In the genomic region with DNA sequence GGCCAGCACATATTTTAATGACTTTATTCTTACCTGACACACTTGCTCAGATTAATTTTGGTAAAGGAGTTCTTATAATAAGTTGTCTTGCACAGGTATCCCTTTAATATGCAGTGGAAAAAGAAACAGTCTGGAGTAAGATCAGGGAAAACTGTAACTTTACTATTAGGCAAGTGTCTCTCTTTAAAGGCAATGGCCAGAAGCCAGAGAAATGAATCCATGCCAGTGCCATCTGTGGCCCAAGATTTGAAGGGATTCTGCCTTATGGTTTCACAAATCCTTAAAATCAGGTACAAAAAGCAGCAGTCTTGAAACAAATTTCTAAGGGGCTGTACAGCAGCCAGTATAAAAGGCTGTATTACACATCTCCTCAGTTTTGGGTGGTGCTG, we compare ENCODE assay signal across 22 cellular contexts. TPM values are rescaled to one million over a fixed set of nuclear protein-coding genes. Genes with fewer than 3 reads are reported as not detected.
DNase-seq lines count a peak whose midpoint lies in the region; ATAC-seq and TF ChIP-seq lines count a peak whose summit lies in the region.
"Had no signal": no experiment of that assay in that cellular context is flagged by ENCODE, and none has a peak within 500 bp of the region (broad histone marks: within the 10 kb centered on the region; RNA-seq: fewer than 3 reads in every experiment).

No MANE protein-coding gene starts in this region.

- H3K27me3 Mint-ChIP-seq in MCF 10A (ENCODE audit: insufficient read depth, unreplicated experiment) (no peaks in the 10 kb centered on the region), T-helper 17 cell (no peaks in the 10 kb centered on the region), endothelial cell (ENCODE audit: unreplicated experiment) (no peaks in the 10 kb centered on the region)
- H3K27me3 Mint-ChIP-seq: activated CD8-positive, alpha-beta memory T cell treated with anti-CD3 and anti-CD28 coated beads, Interleukin-2, amount 10 ng/mL, durations not matched to agents 7 days and 5 days; dendritic cell treated with granulocyte-macrophage colony-stimulating factor and Interleukin-4, amounts not matched to agents 40 ng/mL and 50 ng/mL, for 4 days had no signal

- H3K4me1 Mint-ChIP-seq in MCF 10A (ENCODE audit: insufficient read depth, unreplicated experiment), result peaks cover 5% of the 10 kb centered on the region
- peaks cover 7% of the 10 kb centered on the region for H3K4me1 Mint-ChIP-seq in T-helper 17 cell
- no peaks in the 10 kb centered on the region for H3K4me1 Mint-ChIP-seq in endothelial cell (ENCODE audit: unreplicated experiment)
- H3K4me1 Mint-ChIP-seq: activated CD8-positive, alpha-beta memory T cell treated with anti-CD3 and anti-CD28 coated beads, Interleukin-2, amount 10 ng/mL, durations not matched to agents 7 days and 5 days had no signal

- H3K4me1 ChIP-seq in mammary epithelial cell (ENCODE audit: insufficient read depth, low read length) (no peaks in the 10 kb centered on the region), thyroid gland (peaks cover 15 to 18% of the 10 kb centered on the region in 2 donors)
- H3K4me1 ChIP-seq: SJCRH30, uterus had no signal

- H3K79me2 ChIP-seq in mammary epithelial cell (ENCODE audit: insufficient read depth, low read length), result no peaks in the 10 kb centered on the region

- no peak for TF ChIP-seq POLR2A in thyroid gland (IDR thresholded peaks at IDR 0.05)

- H3K27ac Mint-ChIP-seq in MCF 10A (ENCODE audit: low read depth, unreplicated experiment) (peak overlapping the region; percentile 25), T-helper 17 cell (peak overlapping the region; percentile 90), endothelial cell (ENCODE audit: unreplicated experiment) (no peak overlapping the region)
- H3K27ac Mint-ChIP-seq: activated CD8-positive, alpha-beta memory T cell treated with anti-CD3 and anti-CD28 coated beads, Interleukin-2, amount 10 ng/mL, durations not matched to agents 7 days and 5 days; dendritic cell treated with granulocyte-macrophage colony-stimulating factor and Interleukin-4, amounts not matched to agents 40 ng/mL and 50 ng/mL, for 4 days had no signal

- no peak overlapping the region for H2AFZ ChIP-seq in mammary epithelial cell (ENCODE audit: low read depth, low read length)

- intact Hi-C loops in MCF 10A (cut with micrococcal nuclease) (no loop called here), mammary epithelial cell (cut with micrococcal nuclease) (no loop called here), thyroid gland (cut with DNase I) (no loop called here)

- POLR2A ChIA-PET in MCF 10A (lab: Yijun Ruan, JAX), result no interaction called here

- no peak for DNase-seq in MCF 10A (ENCODE audit: unreplicated experiment)
- no peak for DNase-seq in mammary epithelial cell
- DNase-seq in T-helper 17 cell, result no peak
- DNase-seq in fibroblast of peridontal ligament (ENCODE audit: extremely low read depth), result peak; percentile 45
- peak in 1 of 2 donors; percentile 13 for DNase-seq in thyroid gland
- DNase-seq in endothelial cell (ENCODE audit: low spot score), result no peak
- no peak for DNase-seq in activated CD4-positive, alpha-beta T cell treated with anti-CD3 and anti-CD28 coated beads, Interleukin-2, amount 50 U/mL, for 48 hours
- no peak for DNase-seq in activated T-cell treated with anti-CD3 and anti-CD28 coated beads, Interleukin-2, amount 50 U/mL, for 48 hours
- DNase-seq: activated CD4-positive, CD25-positive, alpha-beta regulatory T cell treated with anti-CD3 and anti-CD28 coated beads, Interleukin-2, amount 50 U/mL, for 72 hours; activated CD8-positive, alpha-beta memory T cell treated with anti-CD3 and anti-CD28 coated beads, Interleukin-2, amount 10 ng/mL, durations not matched to agents 7 days and 5 days; activated gamma-delta T cell treated with Interleukin-2 at 50 U/mL for 16 hours; COR-L47; heart right ventricle; mesendoderm; NCI-H146; OCI-M1; SJCRH30; stomach; uterus had no signal

- dilution Hi-C loops in mammary epithelial cell (cut with HindIII; ENCODE audit: low sequenced_read_pairs), result no loop called here

- H3K36me3 ChIP-seq in mammary epithelial cell (ENCODE audit: insufficient read depth, low read length) (peaks cover 8% of the 10 kb centered on the region), thyroid gland (peaks cover 0 to 4% of the 10 kb centered on the region in 2 donors)
- H3K36me3 ChIP-seq: uterus had no signal

- no peak overlapping the region for H3K4me2 ChIP-seq in mammary epithelial cell (ENCODE audit: insufficient read depth, low read depth, low read length)

- H3K9me3 ChIP-seq in mammary epithelial cell (replicated peaks; ENCODE audit: insufficient read depth, low read length), result no peaks in the 10 kb centered on the region
- no peaks in the 10 kb centered on the region for H3K9me3 ChIP-seq in T-helper 17 cell (ENCODE audit: control insufficient read depth, low read length, poor library complexity, severe bottlenecking)
- H3K9me3 ChIP-seq in thyroid gland, result no peaks in the 10 kb centered on the region
- H3K9me3 ChIP-seq: esophagus muscularis mucosa, heart right ventricle, neutrophil, SJCRH30, stomach, uterus had no signal

- TF ChIP-seq CTCF in MCF 10A (IDR thresholded peaks at IDR 0.05; ENCODE audit: unreplicated experiment) (no peak), mammary epithelial cell (conservative IDR thresholded peaks at IDR 0.05 in 1 of 2, IDR thresholded peaks at IDR 0.05 in 1 of 2; ENCODE audit: extremely low read depth in 1 of 2, insufficient read depth in 1 of 2, low read depth in 1 of 2, low read length in 2 of 2) (no peak), thyroid gland (IDR thresholded peaks at IDR 0.05) (no peak), endothelial cell (IDR thresholded peaks at IDR 0.05; ENCODE audit: unreplicated experiment) (no peak)

- CTCF ChIA-PET in MCF 10A (lab: Yijun Ruan, JAX) (interaction anchor here (0.7 kb wide), 1 partner anchor 229 kb away, joined by 3 read pairs; no protein-coding TSS in a partner anchor), mammary epithelial cell (lab: Charles Lee; ENCODE audit: low non-redundant PET) (no interaction called here)

- H3K9me3 Mint-ChIP-seq in MCF 10A (ENCODE audit: unreplicated experiment), result no peaks in the 10 kb centered on the region
- H3K9me3 Mint-ChIP-seq in endothelial cell (ENCODE audit: unreplicated experiment), result no peaks in the 10 kb centered on the region
- H3K9me3 Mint-ChIP-seq: dendritic cell treated with granulocyte-macrophage colony-stimulating factor and Interleukin-4, amounts not matched to agents 40 ng/mL and 50 ng/mL, for 4 days had no signal

- H3K4me3 Mint-ChIP-seq in MCF 10A (ENCODE audit: unreplicated experiment) (no peak overlapping the region), T-helper 17 cell (no peak overlapping the region), endothelial cell (ENCODE audit: unreplicated experiment) (no peak overlapping the region)
- H3K4me3 Mint-ChIP-seq: activated CD8-positive, alpha-beta memory T cell treated with anti-CD3 and anti-CD28 coated beads, Interleukin-2, amount 10 ng/mL, durations not matched to agents 7 days and 5 days; dendritic cell treated with granulocyte-macrophage colony-stimulating factor and Interleukin-4, amounts not matched to agents 40 ng/mL and 50 ng/mL, for 4 days had no signal

- H3K4me3 ChIP-seq in mammary epithelial cell (replicated peaks in 1 of 3; ENCODE audit: insufficient read depth in 1 of 3, low read depth in 2 of 3, low read length in 3 of 3), result no peak overlapping the region
- no peak overlapping the region for H3K4me3 ChIP-seq in thyroid gland (replicated peaks in 1 of 3)
- H3K4me3 ChIP-seq: esophagus muscularis mucosa, heart right ventricle, SJCRH30, stomach, uterus had no signal

- no peaks in the 10 kb centered on the region for H4K20me1 ChIP-seq in mammary epithelial cell (ENCODE audit: insufficient read depth, low read length)

- ATAC-seq in T-helper 17 cell, result no peak
- ATAC-seq: activated CD8-positive, alpha-beta memory T cell treated with anti-CD3 and anti-CD28 coated beads, Interleukin-2, amount 10 ng/mL, durations not matched to agents 7 days and 5 days had no signal

- H3K27me3 ChIP-seq in mammary epithelial cell (ENCODE audit: insufficient read depth, low read length), result no peaks in the 10 kb centered on the region
- H3K27me3 ChIP-seq in thyroid gland, result no peaks in the 10 kb centered on the region
- H3K27me3 ChIP-seq: esophagus muscularis mucosa, heart right ventricle, neutrophil, SJCRH30, stomach, uterus had no signal

- in situ Hi-C loops in mammary epithelial cell (cut with MboI; ENCODE audit: low sequenced_read_pairs in 2 of 2), result no loop called here

- BruUV-seq in MCF 10A (replicated peaks; lab: Mats Ljungman, UMichigan) (no TSS peak), mammary epithelial cell (replicated peaks; lab: Mats Ljungman, UMichigan) (no TSS peak)

- H3K27ac ChIP-seq in mammary epithelial cell (ENCODE audit: insufficient read depth, low read depth, low read length), result no peak overlapping the region
- peak overlapping the region; percentile 6 to 65 (median 54) for H3K27ac ChIP-seq in thyroid gland
- H3K27ac ChIP-seq: esophagus muscularis mucosa, heart right ventricle, neutrophil, SJCRH30, uterus had no signal

- H3K9ac ChIP-seq in mammary epithelial cell (ENCODE audit: insufficient read depth, low read length), result no peak overlapping the region

- H3K36me3 Mint-ChIP-seq in MCF 10A (ENCODE audit: insufficient read depth, unreplicated experiment) (peaks cover 40% of the 10 kb centered on the region), T-helper 17 cell (ENCODE audit: low read depth) (no peaks in the 10 kb centered on the region), endothelial cell (ENCODE audit: low read depth, unreplicated experiment) (peaks cover 3% of the 10 kb centered on the region)

RNA-seq across cellular contexts. Expression of gene NFYB, which starts 22.4 kb away (rescaled TPM):
- total RNA-seq in MCF 10A (2022) (24.8 and 27.0 TPM in 2 replicates), mammary epithelial cell (10 to 100 TPM; 15.0 to 16.3 TPM), T-helper 17 cell (10 to 100 TPM; 11.7 to 13.7 TPM), thyroid gland (10 to 100 TPM; 24.7 to 53.1 (median 37.1) TPM), endothelial cell (ENCODE audit: unreplicated experiment) (19.7 TPM)
- polyA plus RNA-seq in mammary epithelial cell, result 9.1 TPM
- polyA minus RNA-seq in mammary epithelial cell, result not detected

RNA-seq across cellular contexts. Expression of gene HCFC2, which starts 51.2 kb away (rescaled TPM):
- total RNA-seq in MCF 10A (2022) (10.3 and 11.4 TPM in 2 replicates), mammary epithelial cell (10 to 100 TPM; 11.2 to 17.0 TPM), T-helper 17 cell (10 to 100 TPM; 13.9 to 15.2 TPM), thyroid gland (10 to 100 TPM; 23.6 to 31.6 (median 27.1) TPM), endothelial cell (ENCODE audit: unreplicated experiment) (13.3 TPM)
- polyA plus RNA-seq in mammary epithelial cell, result 4.6 TPM
- polyA minus RNA-seq in mammary epithelial cell, result 7.2 TPM
